1 cellular context compared by ENCODE assay signal in genomic region chr6:46776070-46776752, GRCh38.
TF ChIP-seq lines count a peak whose summit lies in the region.

No MANE protein-coding gene starts in this region.

TF ChIP-seq in GM23338, 12 proteins besides CTCF, POLR2A, EP300 and RAD21 (continued from another document):
- no peak for TF ChIP-seq REST (IDR thresholded peaks at IDR 0.05; ENCODE audit: unreplicated experiment)
- no peak for TF ChIP-seq CREB1 (CRISPR knock-in tag; IDR thresholded peaks at IDR 0.05; ENCODE audit: low read depth)
- no peak for TF ChIP-seq JUNB (IDR thresholded peaks at IDR 0.05; ENCODE audit: unreplicated experiment)
- no peak for TF ChIP-seq EZH2 (IDR thresholded peaks at IDR 0.05; ENCODE audit: low read depth, unreplicated experiment)
- TF ChIP-seq ETS1 (IDR thresholded peaks at IDR 0.05), result no peak
